In the genomic region with DNA sequence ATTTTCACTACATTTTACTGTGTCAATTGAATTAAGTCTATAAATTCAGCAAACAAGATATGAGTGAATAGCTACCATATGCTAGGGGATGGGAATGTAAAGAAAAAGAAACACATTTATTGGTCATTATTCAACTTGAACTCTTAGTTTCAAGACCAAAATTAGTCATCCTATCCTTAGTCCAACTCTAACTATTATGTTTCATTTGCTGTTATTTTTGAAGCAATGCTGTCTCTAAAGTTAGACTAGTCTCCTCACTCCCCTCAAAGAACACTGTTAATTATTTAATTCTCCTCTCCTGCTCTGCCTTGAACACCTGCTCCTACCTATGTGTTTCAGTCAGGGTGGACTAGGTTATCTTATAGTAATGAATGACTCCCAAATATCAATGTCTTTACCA, we compare ENCODE assay signal across 16 cellular contexts.
DNase-seq lines count a peak whose midpoint lies in the region; ATAC-seq, FAIRE-seq and TF ChIP-seq lines count a peak whose summit lies in the region.
"Had no signal": no experiment of that assay in that cellular context is flagged by ENCODE, and none has a peak within 500 bp of the region (broad histone marks: within the 10 kb centered on the region; RNA-seq: fewer than 3 reads in every experiment).

No MANE protein-coding gene starts in this region.

- no peak overlapping the region for H3K27ac ChIP-seq in heart left ventricle
- H3K27ac ChIP-seq: ovary, upper lobe of left lung had no signal

- H3K36me3 ChIP-seq in heart left ventricle: no peaks in the 10 kb centered on the region
- H3K36me3 ChIP-seq: ovary, upper lobe of left lung had no signal

- intact Hi-C loops in heart left ventricle (cut with DNase I): no loop called here

- FAIRE-seq in RCC 7860 (lab: Jason Lieb, UNC): no peak

- no peak for TF ChIP-seq CTCF in heart left ventricle (IDR thresholded peaks at IDR 0.05)

- peaks cover 0 to 10% (median 0%) of the 10 kb centered on the region in 12 donors for H3K4me1 ChIP-seq in heart left ventricle

- H3K27me3 ChIP-seq in heart left ventricle: no peaks in the 10 kb centered on the region
- H3K27me3 ChIP-seq: ovary, upper lobe of left lung had no signal

- no peaks in the 10 kb centered on the region for H3K9me3 ChIP-seq in heart left ventricle
- H3K9me3 ChIP-seq: ovary, upper lobe of left lung had no signal

- ATAC-seq in GM18511 (IDR thresholded peaks at IDR 0.05; ENCODE audit: unreplicated experiment): peak; percentile 78
- peak; percentile 61 for ATAC-seq in GM21381 (IDR thresholded peaks at IDR 0.05; ENCODE audit: unreplicated experiment)
- ATAC-seq in HG02938 (IDR thresholded peaks at IDR 0.05; ENCODE audit: unreplicated experiment): peak; percentile 74
- ATAC-seq in HG03558 (IDR thresholded peaks at IDR 0.05; ENCODE audit: extremely low read depth, unreplicated experiment): peak; percentile 77
- no peak for ATAC-seq in heart left ventricle

- TF ChIP-seq POLR2A in heart left ventricle (IDR thresholded peaks at IDR 0.05): no peak

- no peak overlapping the region for H3K4me3 ChIP-seq in heart left ventricle
- H3K4me3 ChIP-seq: ovary, upper lobe of left lung had no signal

- no peak for DNase-seq in HCEC 1CT
- no peak for DNase-seq in heart left ventricle
- DNase-seq in RCC 7860 (ENCODE audit: low spot score): no peak
- DNase-seq in ureter (ENCODE audit: low spot score): no peak
- DNase-seq: activated CD4-positive, CD25-positive, alpha-beta regulatory T cell treated with anti-CD3 and anti-CD28 coated beads, Interleukin-2, amount 50 U/mL, for 72 hours; activated T-cell treated with anti-CD3 and anti-CD28 coated beads, Interleukin-2, amount 50 U/mL, for 1 hour; COR-L47; immature natural killer cell; mesendoderm; NCI-H2171; ovary; upper lobe of left lung had no signal

Comparison
In these comparisons a context has a peak if more than half of its experiments do, and no peak if none do; other contexts are left out.
1. ATAC-seq: peak in GM18511 (single experiment), GM21381 (single experiment), HG02938 (single experiment) and HG03558 (single experiment); none in heart left ventricle (0 of 4).